ENCODE assay signal across 11 cellular contexts in the genomic region with DNA sequence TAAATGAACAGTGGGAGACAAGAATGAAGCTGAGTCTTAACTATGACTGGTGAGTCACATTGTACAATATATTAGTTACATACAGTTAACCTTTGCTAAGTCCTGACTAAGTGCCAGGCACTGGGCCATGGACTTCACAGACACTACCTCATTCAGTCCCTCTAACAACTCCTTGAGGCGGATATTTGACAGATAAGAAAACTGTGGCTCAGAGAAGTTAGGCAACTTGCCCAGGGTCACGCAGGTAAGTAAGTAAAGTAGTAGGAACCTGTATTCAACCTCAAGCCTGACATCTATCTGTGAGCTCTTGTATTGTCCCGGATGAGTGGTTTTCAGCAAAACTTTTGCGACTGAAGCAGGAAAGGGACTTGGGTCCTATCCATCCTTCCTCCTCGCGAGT.
DNase-seq lines count a peak whose midpoint lies in the region; ATAC-seq and TF ChIP-seq lines count a peak whose summit lies in the region.
"Had no signal": no experiment of that assay in that cellular context is flagged by ENCODE, and none has a peak within 500 bp of the region (broad histone marks: within the 10 kb centered on the region; RNA-seq: fewer than 3 reads in every experiment).

No MANE protein-coding gene starts in this region.

- intact Hi-C loops in heart right ventricle (cut with DNase I) (loop anchor here in 3 of 10 donors (5.0 to 10.0 kb wide), 3 partner anchors 61 to 341 kb away; a partner anchor contains a TSS), adrenal gland (cut with DNase I) (loop anchor here in 1 of 2 donors (10.0 kb wide), 1 partner anchor 344 kb away; no protein-coding TSS in a partner anchor)

- H3K27ac Mint-ChIP-seq in activated CD8-positive, alpha-beta T cell treated with anti-CD3 and anti-CD28 coated beads, Interleukin-2, amount 10 ng/mL, durations not matched to agents 7 days and 5 days: no peak overlapping the region
- no peak overlapping the region for H3K27ac Mint-ChIP-seq in activated T-helper 17 cell treated with anti-CD3 and anti-CD28 coated beads, Interleukin-2, amount 50 U/mL, for 72 hours

- H3K36me3 Mint-ChIP-seq in activated CD8-positive, alpha-beta T cell treated with anti-CD3 and anti-CD28 coated beads, Interleukin-2, amount 10 ng/mL, durations not matched to agents 7 days and 5 days (ENCODE audit: low read depth): no peaks in the 10 kb centered on the region
- H3K36me3 Mint-ChIP-seq in activated T-helper 17 cell treated with anti-CD3 and anti-CD28 coated beads, Interleukin-2, amount 50 U/mL, for 72 hours (ENCODE audit: low read depth): no peaks in the 10 kb centered on the region

- H3K4me3 ChIP-seq in cardiac muscle cell (no peak overlapping the region), heart right ventricle (no peak overlapping the region), adrenal gland (no peak overlapping the region)

- H3K27me3 ChIP-seq in cardiac muscle cell (no peaks in the 10 kb centered on the region), heart right ventricle (no peaks in the 10 kb centered on the region), adrenal gland (no peaks in the 10 kb centered on the region)

- no peak for ATAC-seq in heart right ventricle
- ATAC-seq in activated CD4-positive, CD25-positive, alpha-beta regulatory T cell treated with anti-CD3 and anti-CD28 coated beads, Interleukin-2, amount 50 U/mL, for 24 hours: no peak
- ATAC-seq in activated CD8-positive, alpha-beta T cell treated with anti-CD3 and anti-CD28 coated beads, Interleukin-2, amount 10 ng/mL, durations not matched to agents 7 days and 5 days: no peak
- ATAC-seq in activated T-helper 17 cell treated with anti-CD3 and anti-CD28 coated beads, Interleukin-2, amount 50 U/mL, for 72 hours (replicated peaks): no peak

- H3K27ac ChIP-seq in cardiac muscle cell (no peak overlapping the region), heart right ventricle (no peak overlapping the region), adrenal gland (no peak overlapping the region)

- peaks cover 6% of the 10 kb centered on the region for H3K4me1 Mint-ChIP-seq in activated CD8-positive, alpha-beta T cell treated with anti-CD3 and anti-CD28 coated beads, Interleukin-2, amount 10 ng/mL, durations not matched to agents 7 days and 5 days (ENCODE audit: low read depth)
- no peaks in the 10 kb centered on the region for H3K4me1 Mint-ChIP-seq in activated T-helper 17 cell treated with anti-CD3 and anti-CD28 coated beads, Interleukin-2, amount 50 U/mL, for 72 hours

- H3K4me1 ChIP-seq in cardiac muscle cell (ENCODE audit: low read depth) (peaks cover 23% of the 10 kb centered on the region), heart right ventricle (peaks cover 0 to 29% (median 21%) of the 10 kb centered on the region in 9 donors), adrenal gland (replicated peaks in 1 of 2) (peaks cover 8 to 9% of the 10 kb centered on the region in 2 donors)

- TF ChIP-seq CTCF in cardiac muscle cell (IDR thresholded peaks at IDR 0.05; ENCODE audit: low read depth, low read length) (peak; percentile 32), heart right ventricle (IDR thresholded peaks at IDR 0.05) (peak in 1 of 9 donors; percentile 15), adrenal gland (IDR thresholded peaks at IDR 0.05) (no peak)

- H3K9me3 ChIP-seq in cardiac muscle cell (ENCODE audit: low read depth) (no peaks in the 10 kb centered on the region), heart right ventricle (no peaks in the 10 kb centered on the region), adrenal gland (replicated peaks in 1 of 3) (no peaks in the 10 kb centered on the region)

- no peak overlapping the region for H3K4me3 Mint-ChIP-seq in activated CD8-positive, alpha-beta T cell treated with anti-CD3 and anti-CD28 coated beads, Interleukin-2, amount 10 ng/mL, durations not matched to agents 7 days and 5 days
- no peak overlapping the region for H3K4me3 Mint-ChIP-seq in activated T-helper 17 cell treated with anti-CD3 and anti-CD28 coated beads, Interleukin-2, amount 50 U/mL, for 72 hours

- H3K9me3 Mint-ChIP-seq in activated CD8-positive, alpha-beta T cell treated with anti-CD3 and anti-CD28 coated beads, Interleukin-2, amount 10 ng/mL, durations not matched to agents 7 days and 5 days (ENCODE audit: insufficient read depth): no peaks in the 10 kb centered on the region
- no peaks in the 10 kb centered on the region for H3K9me3 Mint-ChIP-seq in activated T-helper 17 cell treated with anti-CD3 and anti-CD28 coated beads, Interleukin-2, amount 50 U/mL, for 72 hours

- H3K27me3 Mint-ChIP-seq in activated CD8-positive, alpha-beta T cell treated with anti-CD3 and anti-CD28 coated beads, Interleukin-2, amount 10 ng/mL, durations not matched to agents 7 days and 5 days (ENCODE audit: low read depth): peaks cover 25% of the 10 kb centered on the region
- H3K27me3 Mint-ChIP-seq in activated T-helper 17 cell treated with anti-CD3 and anti-CD28 coated beads, Interleukin-2, amount 50 U/mL, for 72 hours: peaks cover 25% of the 10 kb centered on the region

- CTCF ChIA-PET in activated CD8-positive, alpha-beta T cell treated with anti-CD3 and anti-CD28 coated beads, Interleukin-2, amount 10 ng/mL, durations not matched to agents 7 days and 5 days (lab: Charles Lee): interaction anchor here (1.4 to 1.6 kb wide), 2 partner anchors 9 to 11 kb away, joined by 3 to 9 read pairs; no protein-coding TSS in a partner anchor

- TF ChIP-seq POLR2A in adrenal gland (IDR thresholded peaks at IDR 0.05): no peak

- 77% methylated on average over 6 of the region's 6 CpGs for WGBS in heart right ventricle, 2 donors
- 87 to 96% (median 87%) methylated on average over 6 of the region's 6 CpGs for WGBS in adrenal gland, 4 donors

- no peak for DNase-seq in cardiac muscle cell (ENCODE audit: low read depth in 1 of 2, low spot score in 1 of 2)
- DNase-seq in heart right ventricle: no peak
- peak; percentile 27 for DNase-seq in T1000 (lab: John Stamatoyannopoulos, UW)
- DNase-seq in glomerular visceral epithelial cell (ENCODE audit: extremely low spot score): peak; percentile 88
- no peak for DNase-seq in adrenal gland
- no peak for DNase-seq in activated CD8-positive, alpha-beta T cell treated with anti-CD3 and anti-CD28 coated beads, Interleukin-2, amount 10 ng/mL, durations not matched to agents 7 days and 5 days
- DNase-seq: islet precursor cell; NCI-H187; stimulated activated CD8-positive, alpha-beta memory T cell treated with anti-CD3 and anti-CD28 coated beads, Interleukin-4, amount 100 ng/mL, for 48 hours had no signal

- POLR2A ChIA-PET in activated CD8-positive, alpha-beta T cell treated with anti-CD3 and anti-CD28 coated beads, Interleukin-2, amount 10 ng/mL, durations not matched to agents 7 days and 5 days (lab: Charles Lee): no interaction called here

- H3K36me3 ChIP-seq in cardiac muscle cell: no peaks in the 10 kb centered on the region
- peaks cover 0 to 8% (median 0%) of the 10 kb centered on the region in 9 donors for H3K36me3 ChIP-seq in heart right ventricle
- no peaks in the 10 kb centered on the region for H3K36me3 ChIP-seq in adrenal gland (replicated peaks in 1 of 2)

Comparison
In these comparisons a context has a peak if more than half of its experiments do, and no peak if none do; other contexts are left out.
1. DNase-seq: peak in T1000 (single experiment) and glomerular visceral epithelial cell (single experiment); none in cardiac muscle cell (0 of 2), heart right ventricle (0 of 2), adrenal gland (0 of 7) and activated CD8-positive, alpha-beta T cell treated with anti-CD3 and anti-CD28 coated beads, Interleukin-2, amount 10 ng/mL, durations not matched to agents 7 days and 5 days (single experiment).